Comparison of ENCODE assay signal across 23 cellular contexts in genomic region chr3:81958967-81959625, GRCh38.
DNase-seq lines count a peak whose midpoint lies in the region; ATAC-seq and TF ChIP-seq lines count a peak whose summit lies in the region.
"Had no signal": no experiment of that assay in that cellular context is flagged by ENCODE, and none has a peak within 500 bp of the region (broad histone marks: within the 10 kb centered on the region; RNA-seq: fewer than 3 reads in every experiment).

No MANE protein-coding gene starts in this region.

- no peaks in the 10 kb centered on the region for H3K36me3 Mint-ChIP-seq in activated CD8-positive, alpha-beta T cell treated with anti-CD3 and anti-CD28 coated beads for 36 hours (ENCODE audit: low read depth)
- H3K36me3 Mint-ChIP-seq in immature natural killer cell, result no peaks in the 10 kb centered on the region
- H3K36me3 Mint-ChIP-seq in T-helper 2 cell treated with Interferon-gamma antibody and Interleukin-4, amounts not matched to agents 5 μg/mL and 100 μg/mL, for 36 hours (ENCODE audit: low read depth), result no peaks in the 10 kb centered on the region
- H3K36me3 Mint-ChIP-seq: activated CD4-positive, alpha-beta memory T cell treated with anti-CD3 and anti-CD28 coated beads for 36 hours; CD8-positive, alpha-beta T cell; stimulated activated naive B cell treated with anti-CD40 and anti-IgM and Interleukin-4, amounts not matched to agents 10 μg/mL and 1 μg/mL and 100 μg/mL, for 72 hours had no signal

- POLR2A ChIA-PET in AG04449 (lab: Yijun Ruan, JAX), result no interaction called here
- POLR2A ChIA-PET in activated CD8-positive, alpha-beta T cell treated with anti-CD3 and anti-CD28 coated beads for 36 hours (lab: Charles Lee), result no interaction called here

- intact Hi-C loops in activated CD8-positive, alpha-beta T cell treated with anti-CD3 and anti-CD28 coated beads for 36 hours (cut with micrococcal nuclease), result no loop called here

- ATAC-seq in activated CD8-positive, alpha-beta T cell treated with anti-CD3 and anti-CD28 coated beads for 36 hours, result no peak
- no peak for ATAC-seq in stimulated activated naive CD8-positive, alpha-beta T cell treated with anti-CD3 and anti-CD28 coated beads, Interleukin-15, amount 100 ng/mL, for 72 hours
- ATAC-seq: CD8-positive, alpha-beta T cell; gastroesophageal sphincter; stimulated activated naive B cell treated with anti-CD40 and anti-IgM and Interleukin-4, amounts not matched to agents 10 μg/mL and 1 μg/mL and 100 μg/mL, for 72 hours had no signal

- peak; percentile 3 for DNase-seq in AG04449 (ENCODE audit: low read depth, low spot score)
- DNase-seq in GM04503 (ENCODE audit: low read depth), result peak; percentile 9
- DNase-seq in OCI-M1 (lab: John Stamatoyannopoulos, UW), result peak; percentile 52
- peak; percentile 75 for DNase-seq in fibroblast of gingiva (ENCODE audit: low read depth)
- no peak for DNase-seq in activated CD8-positive, alpha-beta T cell treated with anti-CD3 and anti-CD28 coated beads for 36 hours
- DNase-seq in stimulated activated naive CD8-positive, alpha-beta T cell treated with anti-CD3 and anti-CD28 coated beads, Interleukin-15, amount 100 ng/mL, for 72 hours, result no peak
- no peak for DNase-seq in immature natural killer cell
- DNase-seq in T-helper 2 cell treated with Interferon-gamma antibody and Interleukin-4, amounts not matched to agents 5 μg/mL and 100 μg/mL, for 36 hours (ENCODE audit: low spot score), result no peak
- DNase-seq: activated CD4-positive, alpha-beta memory T cell treated with anti-CD3 and anti-CD28 coated beads for 36 hours; activated CD4-positive, CD25-positive, alpha-beta regulatory T cell; activated gamma-delta T cell treated with Interleukin-2 at 50 U/mL for 16 hours; activated T-cell treated with anti-CD3 and anti-CD28 coated beads, Interleukin-2, amount 50 U/mL, for 1 hour; adrenal gland; CD8-positive, alpha-beta T cell; dorsolateral prefrontal cortex; NCI-H1105; NCI-H2029 treated with DMSO at 0.1 percent for 48 hours; NCI-H345; NCI-H82; nucleus accumbens; stimulated activated CD4-positive, alpha-beta T cell treated with anti-CD3 and anti-CD28 coated beads, Interleukin-2, amount 100 ng/mL, for 48 hours; stimulated activated naive B cell treated with anti-CD40 and anti-IgM and Interleukin-4, amounts not matched to agents 10 μg/mL and 1 μg/mL and 100 μg/mL, for 72 hours had no signal

- no peak overlapping the region for H3K4me3 ChIP-seq in AG04449 (ENCODE audit: low read depth, low read length)
- H3K4me3 ChIP-seq: adrenal gland, dorsolateral prefrontal cortex, gastroesophageal sphincter had no signal

- H3K9me3 Mint-ChIP-seq in activated CD8-positive, alpha-beta T cell treated with anti-CD3 and anti-CD28 coated beads for 36 hours, result no peaks in the 10 kb centered on the region
- peaks cover 0 to 13% of the 10 kb centered on the region in 2 donors for H3K9me3 Mint-ChIP-seq in stimulated activated naive CD8-positive, alpha-beta T cell treated with anti-CD3 and anti-CD28 coated beads, Interleukin-15, amount 100 ng/mL, for 72 hours
- peaks cover 0 to 9% (median 5%) of the 10 kb centered on the region in 6 donors for H3K9me3 Mint-ChIP-seq in immature natural killer cell
- no peaks in the 10 kb centered on the region for H3K9me3 Mint-ChIP-seq in T-helper 2 cell treated with Interferon-gamma antibody and Interleukin-4, amounts not matched to agents 5 μg/mL and 100 μg/mL, for 36 hours
- H3K9me3 Mint-ChIP-seq: activated CD4-positive, alpha-beta memory T cell treated with anti-CD3 and anti-CD28 coated beads for 36 hours had no signal

- TF ChIP-seq CTCF in AG04449 (IDR thresholded peaks at IDR 0.05; ENCODE audit: insufficient read depth, low read length, missing control alignments), result no peak
- TF ChIP-seq CTCF in activated CD8-positive, alpha-beta T cell treated with anti-CD3 and anti-CD28 coated beads for 36 hours (IDR thresholded peaks at IDR 0.05), result no peak

- H3K27me3 Mint-ChIP-seq in activated CD8-positive, alpha-beta T cell treated with anti-CD3 and anti-CD28 coated beads for 36 hours, result peaks cover 2% of the 10 kb centered on the region
- no peaks in the 10 kb centered on the region for H3K27me3 Mint-ChIP-seq in stimulated activated naive CD8-positive, alpha-beta T cell treated with anti-CD3 and anti-CD28 coated beads, Interleukin-15, amount 100 ng/mL, for 72 hours
- peaks cover 0 to 1% (median 0%) of the 10 kb centered on the region in 3 donors for H3K27me3 Mint-ChIP-seq in immature natural killer cell (ENCODE audit: low read depth in 3 of 3)
- H3K27me3 Mint-ChIP-seq in T-helper 2 cell treated with Interferon-gamma antibody and Interleukin-4, amounts not matched to agents 5 μg/mL and 100 μg/mL, for 36 hours (ENCODE audit: low read depth), result no peaks in the 10 kb centered on the region
- H3K27me3 Mint-ChIP-seq: activated CD4-positive, alpha-beta memory T cell treated with anti-CD3 and anti-CD28 coated beads for 36 hours; stimulated activated naive B cell treated with anti-CD40 and anti-IgM and Interleukin-4, amounts not matched to agents 10 μg/mL and 1 μg/mL and 100 μg/mL, for 72 hours had no signal

- H3K4me1 Mint-ChIP-seq in activated CD8-positive, alpha-beta T cell treated with anti-CD3 and anti-CD28 coated beads for 36 hours (ENCODE audit: low read depth), result no peaks in the 10 kb centered on the region
- H3K4me1 Mint-ChIP-seq in stimulated activated naive CD8-positive, alpha-beta T cell treated with anti-CD3 and anti-CD28 coated beads, Interleukin-15, amount 100 ng/mL, for 72 hours, result no peaks in the 10 kb centered on the region
- no peaks in the 10 kb centered on the region for H3K4me1 Mint-ChIP-seq in immature natural killer cell
- H3K4me1 Mint-ChIP-seq in T-helper 2 cell treated with Interferon-gamma antibody and Interleukin-4, amounts not matched to agents 5 μg/mL and 100 μg/mL, for 36 hours (ENCODE audit: low read depth), result no peaks in the 10 kb centered on the region
- H3K4me1 Mint-ChIP-seq: stimulated activated naive B cell treated with anti-CD40 and anti-IgM and Interleukin-4, amounts not matched to agents 10 μg/mL and 1 μg/mL and 100 μg/mL, for 72 hours had no signal

- no peak overlapping the region for H3K27ac Mint-ChIP-seq in activated CD8-positive, alpha-beta T cell treated with anti-CD3 and anti-CD28 coated beads for 36 hours
- H3K27ac Mint-ChIP-seq in stimulated activated naive CD8-positive, alpha-beta T cell treated with anti-CD3 and anti-CD28 coated beads, Interleukin-15, amount 100 ng/mL, for 72 hours, result no peak overlapping the region
- no peak overlapping the region for H3K27ac Mint-ChIP-seq in immature natural killer cell
- no peak overlapping the region for H3K27ac Mint-ChIP-seq in T-helper 2 cell treated with Interferon-gamma antibody and Interleukin-4, amounts not matched to agents 5 μg/mL and 100 μg/mL, for 36 hours
- H3K27ac Mint-ChIP-seq: activated CD4-positive, alpha-beta memory T cell treated with anti-CD3 and anti-CD28 coated beads for 36 hours; CD8-positive, alpha-beta T cell; stimulated activated naive B cell treated with anti-CD40 and anti-IgM and Interleukin-4, amounts not matched to agents 10 μg/mL and 1 μg/mL and 100 μg/mL, for 72 hours had no signal

- no peak overlapping the region for H3K4me3 Mint-ChIP-seq in activated CD8-positive, alpha-beta T cell treated with anti-CD3 and anti-CD28 coated beads for 36 hours
- H3K4me3 Mint-ChIP-seq in stimulated activated naive CD8-positive, alpha-beta T cell treated with anti-CD3 and anti-CD28 coated beads, Interleukin-15, amount 100 ng/mL, for 72 hours, result no peak overlapping the region
- no peak overlapping the region for H3K4me3 Mint-ChIP-seq in immature natural killer cell
- H3K4me3 Mint-ChIP-seq in T-helper 2 cell treated with Interferon-gamma antibody and Interleukin-4, amounts not matched to agents 5 μg/mL and 100 μg/mL, for 36 hours, result no peak overlapping the region
- H3K4me3 Mint-ChIP-seq: activated CD4-positive, alpha-beta memory T cell treated with anti-CD3 and anti-CD28 coated beads for 36 hours; CD8-positive, alpha-beta T cell; stimulated activated naive B cell treated with anti-CD40 and anti-IgM and Interleukin-4, amounts not matched to agents 10 μg/mL and 1 μg/mL and 100 μg/mL, for 72 hours had no signal

- CTCF ChIA-PET in AG04449 (lab: Yijun Ruan, JAX), result interaction anchor here (0.7 kb wide), 1 partner anchor 48 kb away, joined by 3 read pairs; no protein-coding TSS in a partner anchor
- CTCF ChIA-PET in activated CD8-positive, alpha-beta T cell treated with anti-CD3 and anti-CD28 coated beads for 36 hours (lab: Charles Lee), result no interaction called here

Comparison
In these comparisons a context has a peak if more than half of its experiments do, and no peak if none do; other contexts are left out.
1. DNase-seq: peak in AG04449 (single experiment), GM04503 (single experiment), OCI-M1 (single experiment) and fibroblast of gingiva (single experiment); none in activated CD8-positive, alpha-beta T cell treated with anti-CD3 and anti-CD28 coated beads for 36 hours (single experiment), stimulated activated naive CD8-positive, alpha-beta T cell treated with anti-CD3 and anti-CD28 coated beads, Interleukin-15, amount 100 ng/mL, for 72 hours (0 of 2), immature natural killer cell (0 of 3) and T-helper 2 cell treated with Interferon-gamma antibody and Interleukin-4, amounts not matched to agents 5 μg/mL and 100 μg/mL, for 36 hours (single experiment).